In genomic region chr3:160921020-160921635, GRCh38 we compare ENCODE assay signal across 8 cellular contexts.
DNase-seq lines count a peak whose midpoint lies in the region; ATAC-seq and TF ChIP-seq lines count a peak whose summit lies in the region.

No MANE protein-coding gene starts in this region.

- ATAC-seq in GM21619 (IDR thresholded peaks at IDR 0.05; ENCODE audit: unreplicated experiment) = peak; percentile 92
- ATAC-seq in HG03135 (IDR thresholded peaks at IDR 0.05; ENCODE audit: unreplicated experiment) = no peak

- no peaks in the 10 kb centered on the region for H3K27me3 ChIP-seq in left ventricle myocardium inferior (ENCODE audit: low read depth)
- H3K27me3 ChIP-seq in stomach = no peaks in the 10 kb centered on the region

- H3K4me3 ChIP-seq in left ventricle myocardium inferior (no peak overlapping the region), stomach (no peak overlapping the region)

- peak; percentile 98 for TF ChIP-seq CTCF in VCaP (conservative IDR thresholded peaks at IDR 0.05)
- peak; percentile 91 for TF ChIP-seq CTCF in left ventricle myocardium inferior (IDR thresholded peaks at IDR 0.05; ENCODE audit: borderline replicate concordance)
- TF ChIP-seq CTCF in stomach (IDR thresholded peaks at IDR 0.05) = peak in 5 of 7 experiments; percentile 66 to 75 (median 66)

- H3K9me3 ChIP-seq in left ventricle myocardium inferior (replicated peaks) (no peaks in the 10 kb centered on the region), stomach (no peaks in the 10 kb centered on the region)

- no peak overlapping the region for H3K27ac ChIP-seq in VCaP
- H3K27ac ChIP-seq in left ventricle myocardium inferior (replicated peaks) = no peak overlapping the region
- H3K27ac ChIP-seq in stomach = no peak overlapping the region

- H3K4me1 ChIP-seq in left ventricle myocardium inferior (peaks cover 46% of the 10 kb centered on the region), stomach (peaks cover 0 to 17% (median 2%) of the 10 kb centered on the region in 4 donors)

- intact Hi-C loops in left ventricle myocardium inferior (cut with micrococcal nuclease) = no loop called here
- intact Hi-C loops in stomach (cut with DNase I; ENCODE audit: low total_unique reads) = no loop called here

- H3K36me3 ChIP-seq in left ventricle myocardium inferior (no peaks in the 10 kb centered on the region), stomach (no peaks in the 10 kb centered on the region)

- DNase-seq in GM03348 (ENCODE audit: low spot score) (peak; percentile 76), M059J (ENCODE audit: low read depth) (peak; percentile 43), left ventricle myocardium inferior (no peak), stomach (peak; percentile 30), occipital lobe (lab: John Stamatoyannopoulos, UW) (no peak)

- 23 to 34% (median 32%) methylated on average over 4 of the region's 4 CpGs for WGBS in stomach, 5 donors

- no peak for TF ChIP-seq EP300 in stomach (IDR thresholded peaks at IDR 0.05)

- no peak for TF ChIP-seq POLR2A in stomach (IDR thresholded peaks at IDR 0.05)

Comparison
In these comparisons a context has a peak if more than half of its experiments do, and no peak if none do; other contexts are left out.
1. DNase-seq: peak in GM03348 (single experiment), M059J (single experiment) and stomach (single experiment); none in left ventricle myocardium inferior (single experiment) and occipital lobe (single experiment).
2. Peak in every context shown above with its lines, with median percentiles within 50 percentile points of each other: CTCF ChIP-seq.